In genomic region chr3:104787306-104787705, GRCh38 we compare ENCODE assay signal across 20 cellular contexts.
DNase-seq lines count a peak whose midpoint lies in the region; ATAC-seq and TF ChIP-seq lines count a peak whose summit lies in the region.
"Had no signal": no experiment of that assay in that cellular context is flagged by ENCODE, and none has a peak within 500 bp of the region (broad histone marks: within the 10 kb centered on the region; RNA-seq: fewer than 3 reads in every experiment).

No MANE protein-coding gene starts in this region.

- no peaks in the 10 kb centered on the region for H3K27me3 Mint-ChIP-seq in neural crest cell (ENCODE audit: low read depth)
- H3K27me3 Mint-ChIP-seq: CD4-positive, alpha-beta T cell; CD8-positive, alpha-beta memory T cell had no signal

- no peak overlapping the region for H3K27ac Mint-ChIP-seq in neural crest cell (ENCODE audit: unreplicated experiment)
- H3K27ac Mint-ChIP-seq: CD14-positive monocyte; CD4-positive, alpha-beta T cell; CD8-positive, alpha-beta memory T cell had no signal

- H3K4me1 Mint-ChIP-seq in neural crest cell: peaks cover 30% of the 10 kb centered on the region
- H3K4me1 Mint-ChIP-seq: CD14-positive monocyte; CD8-positive, alpha-beta memory T cell had no signal

- TF ChIP-seq CTCF in neural crest cell (conservative IDR thresholded peaks at IDR 0.05): no peak

- DNase-seq in RPMI7951 (ENCODE audit: low read depth) (peak; percentile 6), foreskin melanocyte (peak; percentile 82), neural crest cell (ENCODE audit: low read depth, low spot score) (no peak), OCI-M1 (lab: John Stamatoyannopoulos, UW) (no peak), T-helper 9 cell (no peak)
- DNase-seq: 8988T; ACHN; AML-193; BE2C; Calu3; CD4-positive, alpha-beta T cell; CD8-positive, alpha-beta memory T cell; COR-L47; DMS153; DND-41; H7; HCEC 1CT had no signal

- H3K9me3 Mint-ChIP-seq in neural crest cell: peaks cover 2% of the 10 kb centered on the region
- H3K9me3 Mint-ChIP-seq: CD4-positive, alpha-beta T cell; CD8-positive, alpha-beta memory T cell had no signal

- H3K4me3 Mint-ChIP-seq in neural crest cell: peak overlapping the region; percentile 30
- H3K4me3 Mint-ChIP-seq: CD14-positive monocyte; CD4-positive, alpha-beta T cell; CD8-positive, alpha-beta memory T cell had no signal

- ATAC-seq in HG02610 (IDR thresholded peaks at IDR 0.05; ENCODE audit: unreplicated experiment): no peak
- ATAC-seq: A549 had no signal

- H3K36me3 Mint-ChIP-seq in neural crest cell (ENCODE audit: low read depth): peaks cover 4% of the 10 kb centered on the region
- H3K36me3 Mint-ChIP-seq: CD14-positive monocyte; CD8-positive, alpha-beta memory T cell had no signal

Comparison
In these comparisons a context has a peak if more than half of its experiments do, and no peak if none do; other contexts are left out.
1. DNase-seq: peak in RPMI7951 (single experiment) and foreskin melanocyte (single experiment); none in neural crest cell (single experiment), OCI-M1 (single experiment) and T-helper 9 cell (single experiment).